ENCODE assay signal across 17 cellular contexts in the genomic region with DNA sequence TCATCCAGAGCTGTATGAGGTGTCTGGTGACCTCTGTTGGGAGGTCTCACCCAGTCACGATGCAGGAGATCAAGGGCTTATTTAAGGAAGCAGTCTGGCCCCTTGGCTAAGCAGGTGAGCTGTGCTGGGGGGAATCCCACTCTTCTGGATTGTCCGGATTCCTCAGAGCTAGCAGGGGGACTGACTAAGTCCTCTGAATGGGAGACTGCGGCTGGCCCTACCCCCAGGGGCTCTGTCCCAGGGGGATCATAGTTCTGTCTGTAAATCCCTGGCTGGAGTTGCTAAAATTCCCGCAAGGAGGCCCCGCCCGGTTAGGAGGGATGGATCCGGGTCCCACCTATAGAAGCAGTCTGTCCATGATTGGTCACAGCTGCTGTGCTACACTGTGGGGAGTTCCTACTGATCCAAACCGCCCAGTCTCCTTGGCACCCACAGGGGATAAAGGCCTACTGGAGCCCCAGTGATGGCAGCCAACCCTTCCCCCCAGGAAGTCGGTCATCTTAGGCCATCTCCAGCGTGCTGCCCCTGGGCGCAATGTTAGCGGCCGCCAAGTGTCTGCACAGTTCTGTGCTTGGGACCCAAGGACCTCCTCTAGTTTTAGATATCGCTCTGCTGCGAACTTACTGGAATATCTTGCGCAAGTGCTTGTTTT.
"Had no signal": no experiment of that assay in that cellular context is flagged by ENCODE, and none has a peak within 500 bp of the region (broad histone marks: within the 10 kb centered on the region; RNA-seq: fewer than 3 reads in every experiment).

No MANE protein-coding gene starts in this region.

- H3K9me3 ChIP-seq: heart left ventricle, prostate gland, testis had no signal

- H3K27me3 ChIP-seq: testis had no signal

- H3K36me3 ChIP-seq: heart left ventricle, prostate gland had no signal

- H3K4me1 ChIP-seq: heart left ventricle, prostate gland, testis had no signal

- H3K4me3 ChIP-seq: heart left ventricle, prostate gland, testis had no signal

- ATAC-seq: activated CD4-positive, alpha-beta T cell treated with anti-CD3 and anti-CD28 coated beads for 36 hours; activated T-cell treated with anti-CD3 and anti-CD28 coated beads, Interleukin-2, amount 50 U/mL, for 72 hours; heart left ventricle; left colon; natural killer cell treated with Interleukin-12 subunit alpha and Interleukin-12 subunit beta and Interleukin-15 and Interleukin-18, amount 100 ng/mL, for 72 hours; sciatic nerve; stimulated activated naive CD8-positive, alpha-beta T cell treated with anti-CD3 and anti-CD28 coated beads, Interleukin-15, Interleukin-2, amounts not matched to agents 100 U/mL and 50 U/mL, for 24 hours had no signal

- DNase-seq: activated CD4-positive, alpha-beta memory T cell treated with anti-CD3 and anti-CD28 coated beads, Interleukin-2, amount 10 ng/mL, durations not matched to agents 7 days and 5 days; activated CD4-positive, alpha-beta T cell treated with anti-CD3 and anti-CD28 coated beads for 36 hours; activated gamma-delta T cell treated with Interleukin-2 at 50 U/mL for 16 hours; activated naive CD8-positive, alpha-beta T cell treated with anti-CD3 and anti-CD28 coated beads, Interleukin-2, amount 10 ng/mL, durations not matched to agents 7 days and 5 days; activated T-cell treated with anti-CD3 and anti-CD28 coated beads, Interleukin-2, amount 50 U/mL, for 72 hours; anterior cingulate cortex; foreskin melanocyte; left colon; occipital lobe; stimulated activated CD4-positive, alpha-beta T cell treated with anti-CD3 and anti-CD28 coated beads, Interleukin-12 subunit alpha, Interleukin-12 subunit beta, amount 100 ng/mL, for 4 hours; stimulated activated naive CD8-positive, alpha-beta T cell treated with anti-CD3 and anti-CD28 coated beads, Interleukin-15, Interleukin-2, amounts not matched to agents 100 U/mL and 50 U/mL, for 24 hours; T-helper 9 cell; testis had no signal

- H3K27ac ChIP-seq: heart left ventricle, prostate gland, testis had no signal
